Comparison of ENCODE assay signal across 1 cellular context in genomic region chr12:4478933-4479332, GRCh38.
TF ChIP-seq lines count a peak whose summit lies in the region.

No MANE protein-coding gene starts in this region.

TF ChIP-seq in HepG2, 621 proteins besides CTCF, POLR2A, EP300 and RAD21 (continued from another document):
- TF ChIP-seq ZNF317 (CRISPR knock-in tag; IDR thresholded peaks at IDR 0.05) = peak; percentile 97
